In the genomic region with DNA sequence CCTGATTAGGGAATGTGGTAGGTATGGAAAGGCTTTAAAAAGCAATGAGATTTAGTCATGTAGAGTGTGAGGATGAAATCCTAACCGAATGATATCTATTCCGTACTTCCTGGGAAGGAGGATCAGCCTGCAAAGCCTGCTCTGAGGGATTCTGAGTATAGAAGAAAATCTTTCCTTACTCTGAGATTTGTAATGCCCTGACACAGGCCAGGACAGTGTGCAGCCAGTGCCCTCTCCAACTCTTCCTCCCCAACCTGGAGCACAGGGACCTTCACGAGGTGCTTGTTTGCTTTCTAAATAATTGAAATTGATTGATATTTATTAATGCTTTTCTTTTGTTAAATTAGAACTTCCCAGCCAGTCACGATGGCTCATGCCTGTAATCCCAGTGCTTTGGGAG, we compare ENCODE assay signal across 27 cellular contexts.
"Had no signal": no experiment of that assay in that cellular context is flagged by ENCODE, and none has a peak within 500 bp of the region (broad histone marks: within the 10 kb centered on the region; RNA-seq: fewer than 3 reads in every experiment).

No MANE protein-coding gene starts in this region.

- DNase-seq: stimulated activated CD4-positive, alpha-beta T cell treated with anti-CD3 and anti-CD28 coated beads, Interleukin-2, amount 100 ng/mL, for 48 hours; stimulated activated CD4-positive, alpha-beta T cell treated with anti-CD3 and anti-CD28 coated beads, Interleukin-4, amount 100 ng/mL, for 1 hour; stimulated activated CD4-positive, alpha-beta T cell treated with anti-CD3 and anti-CD28 coated beads, Interleukin-4, amount 100 ng/mL, for 24 hours; stimulated activated CD4-positive, alpha-beta T cell treated with anti-CD3 and anti-CD28 coated beads, Interleukin-4, amount 100 ng/mL, for 4 hours; stimulated activated CD8-positive, alpha-beta memory T cell treated with anti-CD3 and anti-CD28 coated beads, Interleukin-4, amount 100 ng/mL, for 48 hours; stimulated activated naive B cell treated with anti-CD40 and anti-IgM and Interleukin-4, amounts not matched to agents 10 μg/mL and 1 μg/mL and 100 μg/mL, for 72 hours; stimulated activated naive CD4-positive, alpha-beta T cell; stimulated activated naive CD4-positive, alpha-beta T cell treated with Interleukin-2 at 50 U/mL for 16 hours; stimulated activated naive CD8-positive, alpha-beta T cell treated with anti-CD3 and anti-CD28 coated beads, Interleukin-15, amount 100 ng/mL, for 72 hours; stimulated activated naive CD8-positive, alpha-beta T cell treated with anti-CD3 and anti-CD28 coated beads, Interleukin-15, Interleukin-2, amounts not matched to agents 100 U/mL and 50 U/mL, for 24 hours; stomach; substantia nigra; testis; thyroid gland; tibial artery; transverse colon; trophoblast cell; upper lobe of left lung; upper lobe of right lung; uterus had no signal

- H3K9me3 ChIP-seq: stomach, suprapubic skin, testis, thoracic aorta, thyroid gland, tibial artery, tibial nerve, transverse colon, upper lobe of left lung, upper lobe of right lung, uterus, vagina had no signal

- H3K4me3 ChIP-seq: stomach, suprapubic skin, testis, thoracic aorta, thyroid gland, tibial artery, tibial nerve, transverse colon, upper lobe of left lung, upper lobe of right lung, uterus, vagina had no signal

- H3K27me3 ChIP-seq: stomach, suprapubic skin, testis, thyroid gland, tibial artery, tibial nerve, transverse colon, upper lobe of left lung, upper lobe of right lung, uterus, vagina had no signal

- H3K36me3 ChIP-seq: stomach, thoracic aorta, thyroid gland, tibial artery, transverse colon, upper lobe of left lung, upper lobe of right lung, uterus, vagina had no signal

- ATAC-seq: stimulated activated effector memory CD8-positive, alpha-beta T cell treated with anti-CD3 and anti-CD28 coated beads, Interleukin-12 subunit alpha, Interleukin-12 subunit beta, amount 100 ng/mL, for 72 hours; stimulated activated memory B cell treated with anti-CD40 and anti-IgM and Interleukin-4, amounts not matched to agents 10 μg/mL and 1 μg/mL and 100 μg/mL, for 72 hours; stimulated activated naive B cell treated with anti-CD40 and anti-IgM and Interleukin-4, amounts not matched to agents 10 μg/mL and 1 μg/mL and 100 μg/mL, for 72 hours; stimulated activated naive CD8-positive, alpha-beta T cell treated with anti-CD3 and anti-CD28 coated beads, Interleukin-15, amount 100 ng/mL, for 72 hours; stimulated activated naive CD8-positive, alpha-beta T cell treated with anti-CD3 and anti-CD28 coated beads, Interleukin-15, Interleukin-2, amounts not matched to agents 100 U/mL and 50 U/mL, for 24 hours; upper lobe of right lung had no signal

- FAIRE-seq: urothelium cell line had no signal

- H3K27ac ChIP-seq: stomach, suprapubic skin, testis, thoracic aorta, thyroid gland, tibial artery, tibial nerve, transverse colon, upper lobe of left lung, upper lobe of right lung, uterus, vagina had no signal

- H3K4me1 ChIP-seq: stomach, suprapubic skin, testis, thyroid gland, tibial artery, tibial nerve, transverse colon, upper lobe of left lung, upper lobe of right lung, uterus, vagina had no signal
